ENCODE assay signal across 11 cellular contexts in the genomic region with DNA sequence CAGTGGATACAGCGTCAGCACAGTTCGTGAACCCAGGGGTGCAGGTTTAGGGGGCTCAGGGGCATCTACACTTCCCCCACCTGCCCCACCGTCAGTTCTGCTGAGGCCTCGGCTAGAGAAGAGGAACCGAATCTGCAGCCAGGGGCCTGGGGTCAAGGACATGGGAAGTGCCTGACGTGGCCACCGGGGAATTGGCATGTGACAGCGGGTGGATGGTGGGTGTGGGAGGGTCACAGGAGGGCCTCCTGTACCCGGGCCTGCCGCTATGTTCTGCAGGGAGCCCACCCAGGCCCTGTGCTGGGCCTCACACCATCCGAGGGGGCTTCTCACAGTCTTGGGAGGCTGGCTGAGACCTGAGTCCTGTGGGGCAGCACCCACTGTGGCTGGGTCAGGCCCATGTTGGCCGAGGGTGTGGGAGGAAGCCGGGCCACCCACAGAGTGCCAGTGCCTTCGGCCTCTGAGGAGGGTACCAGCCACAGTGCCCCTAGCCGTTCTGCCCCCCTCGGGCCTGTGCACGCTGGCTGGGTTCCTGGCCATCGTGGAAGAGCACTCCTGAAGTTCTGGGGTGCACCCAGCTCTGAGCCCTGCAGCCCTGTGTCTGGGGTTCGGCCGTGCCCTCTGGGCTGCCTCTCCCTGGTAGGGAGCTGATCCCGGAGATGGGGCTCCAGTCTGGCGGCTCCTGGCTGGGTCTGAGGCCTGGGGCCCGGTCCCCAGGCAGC. TPM values are rescaled to one million over a fixed set of nuclear protein-coding genes. Genes with fewer than 3 reads are reported as not detected.
A peak's percentile ranks its signal among the peaks of the same experiment; 100 is the strongest.
DNase-seq lines count a peak whose midpoint lies in the region; ATAC-seq and TF ChIP-seq lines count a peak whose summit lies in the region.
"Had no signal": no experiment of that assay in that cellular context is flagged by ENCODE, and none has a peak within 500 bp of the region (broad histone marks: within the 10 kb centered on the region; RNA-seq: fewer than 3 reads in every experiment).

No MANE protein-coding gene starts in this region.

- in situ Hi-C loops in ACHN (cut with HindIII; ENCODE audit: low pct_ligation_motif_present, low pct_unique_long_range_greater_than_20kb, low sequenced_read_pairs): no loop called here

- intact Hi-C loops in left ventricle myocardium superior (cut with micrococcal nuclease): no loop called here

- peak overlapping the region; percentile 78 for H3K27ac ChIP-seq in smooth muscle cell (ENCODE audit: low read depth)
- H3K27ac ChIP-seq: epithelial cell of prostate had no signal

- peak; percentile 69 for DNase-seq in GM20000 (ENCODE audit: low spot score)
- DNase-seq in RPMI8226: peak; percentile 78
- peak; percentile 74 for DNase-seq in left ventricle myocardium superior
- DNase-seq in smooth muscle cell (lab: John Stamatoyannopoulos, UW; ENCODE audit: unreplicated experiment): no peak
- DNase-seq in NCI-H187 treated with DMSO at 0.1 percent for 48 hours (lab: John Stamatoyannopoulos, UW): no peak
- DNase-seq in ACHN: no peak
- no peak for DNase-seq in putamen (ENCODE audit: low spot score)
- DNase-seq in HPDE6-E6E7 (ENCODE audit: extremely low spot score): no peak
- DNase-seq: activated CD8-positive, alpha-beta memory T cell treated with anti-CD3 and anti-CD28 coated beads, Interleukin-2, amount 50 U/mL, for 4 hours; stimulated activated naive CD4-positive, alpha-beta T cell treated with Interleukin-2 at 50 U/mL for 16 hours had no signal

- peaks cover 99% of the 10 kb centered on the region for H4K20me1 ChIP-seq in smooth muscle cell (ENCODE audit: low read depth)

- no peaks in the 10 kb centered on the region for H3K9me3 ChIP-seq in smooth muscle cell (replicated peaks; ENCODE audit: low read depth)

- ATAC-seq in left ventricle myocardium superior: peak; percentile 1

- no peaks in the 10 kb centered on the region for H3K27me3 ChIP-seq in smooth muscle cell (ENCODE audit: low read depth)

- WGBS in smooth muscle cell (ENCODE audit: low lambda C conversion rate): 86% methylated on average over 23 of the region's 23 CpGs

- peaks cover 91% of the 10 kb centered on the region for H3K79me2 ChIP-seq in smooth muscle cell (ENCODE audit: low read depth)

- no peak overlapping the region for H3K9ac ChIP-seq in smooth muscle cell (ENCODE audit: low read depth)

- H2AFZ ChIP-seq in smooth muscle cell (ENCODE audit: low read depth): no peak overlapping the region

- peaks cover 24% of the 10 kb centered on the region for H3K4me1 ChIP-seq in smooth muscle cell (ENCODE audit: low read depth)

- H3K4me3 ChIP-seq in smooth muscle cell: no peak overlapping the region

- no peaks in the 10 kb centered on the region for H3K36me3 ChIP-seq in smooth muscle cell (ENCODE audit: low read depth)

- peaks cover 6% of the 10 kb centered on the region for H3F3A ChIP-seq in smooth muscle cell (ENCODE audit: low read depth)

- peak overlapping the region; percentile 71 for H3K4me2 ChIP-seq in smooth muscle cell

- TF ChIP-seq CTCF in GM20000 (IDR thresholded peaks at IDR 0.05; ENCODE audit: extremely low read depth, missing control alignments): no peak
- TF ChIP-seq CTCF in smooth muscle cell (IDR thresholded peaks at IDR 0.05; ENCODE audit: borderline replicate concordance, insufficient read depth, poor library complexity, severe bottlenecking): no peak

RNA-seq across cellular contexts. Expression of a gene that starts 5.9 kb away (rescaled TPM):
- 10.5 TPM for total RNA-seq in left ventricle myocardium superior
- 42.9 and 51.5 TPM in 2 replicates for total RNA-seq in smooth muscle cell
- polyA plus RNA-seq in smooth muscle cell: 153 and 179 TPM in 2 replicates

RNA-seq across cellular contexts. Expression of a gene that starts 50.3 kb away (rescaled TPM):
- total RNA-seq in left ventricle myocardium superior: 0.05 TPM
- 1.1 and 1.4 TPM in 2 replicates for total RNA-seq in smooth muscle cell
- 0.63 and 2.4 TPM in 2 replicates for polyA plus RNA-seq in smooth muscle cell

Comparison
In these comparisons a context has a peak if more than half of its experiments do, and no peak if none do; other contexts are left out.
1. DNase-seq: peak in GM20000 (single experiment), RPMI8226 (single experiment) and left ventricle myocardium superior (single experiment); none in smooth muscle cell (single experiment), NCI-H187 treated with DMSO at 0.1 percent for 48 hours (single experiment), ACHN (single experiment), putamen (single experiment) and HPDE6-E6E7 (single experiment).